17 cellular contexts compared by ENCODE assay signal in genomic region chr13:41613471-41613870, GRCh38.
DNase-seq lines count a peak whose midpoint lies in the region; ATAC-seq and TF ChIP-seq lines count a peak whose summit lies in the region.
"Had no signal": no experiment of that assay in that cellular context is flagged by ENCODE, and none has a peak within 500 bp of the region (broad histone marks: within the 10 kb centered on the region; RNA-seq: fewer than 3 reads in every experiment).

No MANE protein-coding gene starts in this region.

- H3K27me3 ChIP-seq in lung (ENCODE audit: control insufficient read depth, insufficient read depth) (no peaks in the 10 kb centered on the region), stomach (no peaks in the 10 kb centered on the region)

- intact Hi-C loops in stomach (cut with DNase I; ENCODE audit: low total_unique reads): no loop called here

- no peaks in the 10 kb centered on the region for H3K27me3 Mint-ChIP-seq in activated naive CD8-positive, alpha-beta T cell
- H3K27me3 Mint-ChIP-seq in activated naive CD8-positive, alpha-beta T cell treated with anti-CD3 and anti-CD28 coated beads, Interleukin-2, amount 50 U/mL, for 24 hours: no peaks in the 10 kb centered on the region
- H3K27me3 Mint-ChIP-seq in brain: no peaks in the 10 kb centered on the region
- H3K27me3 Mint-ChIP-seq: effector memory CD8-positive, alpha-beta T cell had no signal

- H3K36me3 Mint-ChIP-seq in activated naive CD8-positive, alpha-beta T cell: peaks cover 16% of the 10 kb centered on the region
- peaks cover 34% of the 10 kb centered on the region for H3K36me3 Mint-ChIP-seq in activated naive CD8-positive, alpha-beta T cell treated with anti-CD3 and anti-CD28 coated beads, Interleukin-2, amount 50 U/mL, for 24 hours (ENCODE audit: low read depth)
- H3K36me3 Mint-ChIP-seq in brain: peaks cover 43% of the 10 kb centered on the region

- no peaks in the 10 kb centered on the region for H3K9me3 ChIP-seq in lung (ENCODE audit: control insufficient read depth in 2 of 2, insufficient read depth in 1 of 2, low read length in 1 of 2)
- H3K9me3 ChIP-seq in stomach: no peaks in the 10 kb centered on the region

- H3K36me3 ChIP-seq in lung (ENCODE audit: control insufficient read depth in 2 of 2, insufficient read depth in 2 of 2, low read length in 2 of 2) (peaks cover 2 to 3% of the 10 kb centered on the region in 2 donors), stomach (peaks cover 6 to 42% (median 38%) of the 10 kb centered on the region in 4 donors)

- no peak overlapping the region for H3K4me3 Mint-ChIP-seq in activated naive CD8-positive, alpha-beta T cell
- H3K4me3 Mint-ChIP-seq in activated naive CD8-positive, alpha-beta T cell treated with anti-CD3 and anti-CD28 coated beads, Interleukin-2, amount 50 U/mL, for 24 hours: no peak overlapping the region
- H3K4me3 Mint-ChIP-seq in brain: no peak overlapping the region
- H3K4me3 Mint-ChIP-seq: effector memory CD8-positive, alpha-beta T cell had no signal

- no peak for TF ChIP-seq EP300 in stomach (IDR thresholded peaks at IDR 0.05)

- H3K27ac ChIP-seq in lung (ENCODE audit: low read depth in 1 of 2, low read length in 1 of 2) (peak overlapping the region; percentile 81 to 85), stomach (peak overlapping the region in 3 of 5 donors; percentile 5 to 63 (median 31))
- H3K27ac ChIP-seq: C4-2B, SK-N-MC had no signal

- H3K4me1 Mint-ChIP-seq in activated naive CD8-positive, alpha-beta T cell (ENCODE audit: low read depth): no peaks in the 10 kb centered on the region
- no peaks in the 10 kb centered on the region for H3K4me1 Mint-ChIP-seq in activated naive CD8-positive, alpha-beta T cell treated with anti-CD3 and anti-CD28 coated beads, Interleukin-2, amount 50 U/mL, for 24 hours
- H3K4me1 Mint-ChIP-seq in brain: peaks cover 21% of the 10 kb centered on the region

- no peak for ATAC-seq in activated naive CD8-positive, alpha-beta T cell treated with anti-CD3 and anti-CD28 coated beads, Interleukin-2, amount 50 U/mL, for 24 hours
- no peak for ATAC-seq in lung (ENCODE audit: insufficient read depth, low FRiP score)
- ATAC-seq in HG02798 (IDR thresholded peaks at IDR 0.05; ENCODE audit: poor library complexity, unreplicated experiment): no peak
- ATAC-seq: effector memory CD8-positive, alpha-beta T cell had no signal

- H3K27ac Mint-ChIP-seq in activated naive CD8-positive, alpha-beta T cell: peak overlapping the region; percentile 13
- no peak overlapping the region for H3K27ac Mint-ChIP-seq in activated naive CD8-positive, alpha-beta T cell treated with anti-CD3 and anti-CD28 coated beads, Interleukin-2, amount 50 U/mL, for 24 hours
- H3K27ac Mint-ChIP-seq in brain: peak overlapping the region in 3 of 5 experiments; percentile 70 to 87 (median 84)
- H3K27ac Mint-ChIP-seq: effector memory CD8-positive, alpha-beta T cell had no signal

- H3K4me3 ChIP-seq in lung: no peak overlapping the region
- no peak overlapping the region for H3K4me3 ChIP-seq in stomach
- H3K4me3 ChIP-seq: SK-N-MC had no signal

- no peak for TF ChIP-seq CTCF in brain (conservative IDR thresholded peaks at IDR 0.05)
- TF ChIP-seq CTCF in lung (IDR thresholded peaks at IDR 0.05; ENCODE audit: control extremely low read depth, extremely low read depth): no peak
- TF ChIP-seq CTCF in stomach (IDR thresholded peaks at IDR 0.05): no peak

- H3K4me1 ChIP-seq in lung (ENCODE audit: control insufficient read depth in 2 of 2, insufficient read depth in 2 of 2, low read length in 2 of 2) (peaks cover 14 to 23% of the 10 kb centered on the region in 2 donors), stomach (peaks cover 0 to 41% (median 8%) of the 10 kb centered on the region in 4 donors)

- no peak for DNase-seq in activated naive CD8-positive, alpha-beta T cell treated with anti-CD3 and anti-CD28 coated beads, Interleukin-2, amount 50 U/mL, for 24 hours
- no peak for DNase-seq in lung (ENCODE audit: low spot score)
- DNase-seq in stomach: no peak
- DNase-seq in activated CD4-positive, alpha-beta T cell treated with anti-CD3 and anti-CD28 coated beads for 48 hours: no peak
- DNase-seq in anterior cingulate cortex (lab: John Stamatoyannopoulos, UW): no peak
- DNase-seq: activated CD4-positive, alpha-beta T cell treated with anti-CD3 and anti-CD28 coated beads, Interleukin-2, amount 50 U/mL, for 1 hour; activated T-cell treated with anti-CD3 and anti-CD28 coated beads, Interleukin-2, amount 50 U/mL, for 1 hour; cerebellar nuclear complex; effector memory CD8-positive, alpha-beta T cell; NCI-H2029 treated with DMSO at 0.1 percent for 48 hours; NCI-H524 treated with DMSO at 0.1 percent for 48 hours; stimulated activated CD4-positive, alpha-beta T cell treated with anti-CD3 and anti-CD28 coated beads, Interleukin-4, amount 100 ng/mL, for 4 hours had no signal

- 83% methylated on average over 1 of the region's 1 CpG for WGBS in lung, 2 donors
- 86 to 100% (median 94%) methylated on average over 1 of the region's 1 CpG for WGBS in stomach, 5 donors

- no peaks in the 10 kb centered on the region for H3K9me3 Mint-ChIP-seq in activated naive CD8-positive, alpha-beta T cell (ENCODE audit: low read depth)
- H3K9me3 Mint-ChIP-seq in activated naive CD8-positive, alpha-beta T cell treated with anti-CD3 and anti-CD28 coated beads, Interleukin-2, amount 50 U/mL, for 24 hours: peaks cover 3% of the 10 kb centered on the region
- H3K9me3 Mint-ChIP-seq in brain: peaks cover 0 to 3% (median 0%) of the 10 kb centered on the region in 5 experiments
- H3K9me3 Mint-ChIP-seq: effector memory CD8-positive, alpha-beta T cell had no signal

- no peak for TF ChIP-seq POLR2A in stomach (IDR thresholded peaks at IDR 0.05)
